Comparison of ENCODE assay signal across 15 cellular contexts in the genomic region with DNA sequence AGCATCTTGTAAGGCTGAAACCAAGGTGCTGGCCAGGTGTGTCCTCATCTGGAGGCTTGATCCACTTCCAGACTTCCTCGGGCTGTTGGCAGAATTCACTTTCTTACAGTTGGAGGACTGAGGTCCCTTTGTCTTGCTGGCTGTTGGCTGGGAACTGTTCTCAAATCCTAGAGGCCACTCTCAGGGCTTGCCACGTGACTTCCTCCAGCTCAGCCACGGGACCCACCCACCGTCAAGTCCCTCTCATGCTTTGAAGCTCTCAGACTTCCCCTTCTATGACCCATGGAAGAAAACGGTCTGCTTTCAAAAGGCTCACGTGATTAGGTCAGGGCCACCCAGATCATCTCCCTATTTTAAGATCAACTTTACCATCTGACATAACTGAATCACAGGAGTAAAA.
A peak's percentile ranks its signal among the peaks of the same experiment; 100 is the strongest.
DNase-seq lines count a peak whose midpoint lies in the region; ATAC-seq and TF ChIP-seq lines count a peak whose summit lies in the region.
"Had no signal": no experiment of that assay in that cellular context is flagged by ENCODE, and none has a peak within 500 bp of the region (broad histone marks: within the 10 kb centered on the region; RNA-seq: fewer than 3 reads in every experiment).

No MANE protein-coding gene starts in this region.

- no peaks in the 10 kb centered on the region for H3K36me3 Mint-ChIP-seq in activated naive CD8-positive, alpha-beta T cell treated with anti-CD3 and anti-CD28 coated beads, Interleukin-2, amount 50 U/mL, for 24 hours (ENCODE audit: low read depth)
- H3K36me3 Mint-ChIP-seq: CD8-positive, alpha-beta T cell had no signal

- DNase-seq in CMK (ENCODE audit: low read depth) = peak; percentile 21
- no peak for DNase-seq in activated naive CD8-positive, alpha-beta T cell treated with anti-CD3 and anti-CD28 coated beads, Interleukin-2, amount 50 U/mL, for 24 hours
- no peak for DNase-seq in foreskin keratinocyte
- no peak for DNase-seq in NAMALWA (ENCODE audit: low spot score)
- no peak for DNase-seq in DMS53 treated with DMSO at 0.1 percent for 48 hours (lab: John Stamatoyannopoulos, UW; ENCODE audit: unreplicated experiment)
- DNase-seq: anterior cingulate cortex; CD8-positive, alpha-beta T cell; dorsolateral prefrontal cortex; foreskin fibroblast; NCI-H146; SW 1271 had no signal

- no peak overlapping the region for H3K4me3 Mint-ChIP-seq in activated naive CD8-positive, alpha-beta T cell treated with anti-CD3 and anti-CD28 coated beads, Interleukin-2, amount 50 U/mL, for 24 hours
- H3K4me3 Mint-ChIP-seq: CD8-positive, alpha-beta T cell had no signal

- H3K27ac Mint-ChIP-seq in activated naive CD8-positive, alpha-beta T cell treated with anti-CD3 and anti-CD28 coated beads, Interleukin-2, amount 50 U/mL, for 24 hours = peak overlapping the region; percentile 38
- H3K27ac Mint-ChIP-seq: CD8-positive, alpha-beta T cell had no signal

- no peak for TF ChIP-seq CTCF in foreskin keratinocyte (conservative IDR thresholded peaks at IDR 0.05)

- ATAC-seq in GM18858 (IDR thresholded peaks at IDR 0.05; ENCODE audit: unreplicated experiment) = peak; percentile 38
- peak; percentile 43 for ATAC-seq in HG03565 (IDR thresholded peaks at IDR 0.05; ENCODE audit: unreplicated experiment)
- ATAC-seq in activated naive CD8-positive, alpha-beta T cell treated with anti-CD3 and anti-CD28 coated beads, Interleukin-2, amount 50 U/mL, for 24 hours = no peak
- ATAC-seq in foreskin keratinocyte = no peak
- no peak for ATAC-seq in HG02798 (IDR thresholded peaks at IDR 0.05; ENCODE audit: poor library complexity, unreplicated experiment)
- ATAC-seq: CD8-positive, alpha-beta T cell; sciatic nerve had no signal

- peaks cover 13% of the 10 kb centered on the region for H3K4me1 Mint-ChIP-seq in activated naive CD8-positive, alpha-beta T cell treated with anti-CD3 and anti-CD28 coated beads, Interleukin-2, amount 50 U/mL, for 24 hours

- H3K27me3 ChIP-seq in foreskin keratinocyte = no peaks in the 10 kb centered on the region
- H3K27me3 ChIP-seq: dorsolateral prefrontal cortex had no signal

- H3K4me1 ChIP-seq in foreskin keratinocyte = no peaks in the 10 kb centered on the region

- H3K27me3 Mint-ChIP-seq in activated naive CD8-positive, alpha-beta T cell treated with anti-CD3 and anti-CD28 coated beads, Interleukin-2, amount 50 U/mL, for 24 hours = no peaks in the 10 kb centered on the region

- H3K27ac ChIP-seq in foreskin keratinocyte = no peak overlapping the region
- H3K27ac ChIP-seq: dorsolateral prefrontal cortex had no signal

- peaks cover 4% of the 10 kb centered on the region for H3K9me3 Mint-ChIP-seq in activated naive CD8-positive, alpha-beta T cell treated with anti-CD3 and anti-CD28 coated beads, Interleukin-2, amount 50 U/mL, for 24 hours

Comparison
In these comparisons a context has a peak if more than half of its experiments do, and no peak if none do; other contexts are left out.
1. ATAC-seq: peak in GM18858 (single experiment) and HG03565 (single experiment); none in activated naive CD8-positive, alpha-beta T cell treated with anti-CD3 and anti-CD28 coated beads, Interleukin-2, amount 50 U/mL, for 24 hours (single experiment), foreskin keratinocyte (single experiment) and HG02798 (single experiment).